7 cellular contexts compared by ENCODE assay signal in genomic region chrX:52184427-52185068, GRCh38. TPM values are rescaled to one million over a fixed set of nuclear protein-coding genes. Genes with fewer than 3 reads are reported as not detected.
DNase-seq lines count a peak whose midpoint lies in the region; ATAC-seq and TF ChIP-seq lines count a peak whose summit lies in the region.
"Not testable (repeated sequence)": the region's sequence is repeated elsewhere in the genome, so short reads cannot be mapped to it uniquely, and the experiment has no call there.

MAGED4 (plus strand) TSS chrX:52184888; CDS start chrX:52185923, 1,035 bp downstream.

- H3F3A ChIP-seq in GM23338 (replicated peaks; ENCODE audit: low read depth); neural cell (ENCODE audit: insufficient read depth, low read length, poor library complexity, severe bottlenecking): not testable (repeated sequence)

- not testable (repeated sequence) for H3K79me2 ChIP-seq in GM23338 (replicated peaks; ENCODE audit: insufficient read depth); fibroblast of lung (ENCODE audit: control insufficient read depth, insufficient read depth, low read length); neural cell (replicated peaks; ENCODE audit: insufficient read depth, low read length)

- DNase-seq in GM23338 (ENCODE audit: low spot score); SJSA1 (ENCODE audit: low read depth in 1 of 2, low spot score in 2 of 2); fibroblast of lung (ENCODE audit: low read depth in 2 of 2); kidney epithelial cell (ENCODE audit: low read depth): not testable (repeated sequence)

- H3K9me2 ChIP-seq in GM23338 (ENCODE audit: insufficient read depth); neural cell (ENCODE audit: insufficient read depth, low read length): not testable (repeated sequence)

- not testable (repeated sequence) for H2AFZ ChIP-seq in GM23338; fibroblast of lung (ENCODE audit: low read length); neural cell (ENCODE audit: low read depth, low read length)

- not testable (repeated sequence) for H3K27ac ChIP-seq in GM23338 (ENCODE audit: low read depth); SJSA1; fibroblast of lung (ENCODE audit: insufficient read depth, low read length); neural cell (ENCODE audit: low read length); skeletal muscle tissue (ENCODE audit: low read depth, low read length)

- H3K9me3 Mint-ChIP-seq in GM23338, brain: not testable (repeated sequence)

- not testable (repeated sequence) for TF ChIP-seq RAD21 in neural cell (conservative IDR thresholded peaks at IDR 0.05)

- H3K9me3 ChIP-seq in SJSA1 (replicated peaks); fibroblast of lung (ENCODE audit: control insufficient read depth, insufficient read depth, low read depth, low read length); neural cell (ENCODE audit: low read length); skeletal muscle tissue (ENCODE audit: control insufficient read depth in 3 of 3, low read length in 3 of 3): not testable (repeated sequence)

- not testable (repeated sequence) for H3K9ac ChIP-seq in fibroblast of lung (ENCODE audit: insufficient read depth, low read length); neural cell (ENCODE audit: low read length); skeletal muscle tissue (ENCODE audit: low read depth in 1 of 3, low read length in 3 of 3)

- not testable (repeated sequence) for H3K4me2 ChIP-seq in GM23338; fibroblast of lung (ENCODE audit: extremely low read depth, insufficient read depth, low read length); neural cell (ENCODE audit: low read length)

- not testable (repeated sequence) for H3K36me3 ChIP-seq in GM23338 (ENCODE audit: insufficient read depth); SJSA1; fibroblast of lung (ENCODE audit: control insufficient read depth, insufficient read depth, low read length); kidney epithelial cell (ENCODE audit: control insufficient read depth, insufficient read depth, low read length); neural cell (ENCODE audit: insufficient read depth, low read length); skeletal muscle tissue (ENCODE audit: control insufficient read depth in 3 of 3, insufficient read depth in 3 of 3, low read length in 3 of 3)

- not testable (repeated sequence) for H3K4me3 Mint-ChIP-seq in GM23338, brain

- H3K36me3 Mint-ChIP-seq in GM23338 (ENCODE audit: low read depth); brain: not testable (repeated sequence)

- not testable (repeated sequence) for H4K20me1 ChIP-seq in GM23338 (replicated peaks; ENCODE audit: insufficient read depth); fibroblast of lung (ENCODE audit: control insufficient read depth, extremely low read depth, insufficient read depth, low read length); neural cell (ENCODE audit: insufficient read depth)

- not testable (repeated sequence) for H3K27ac Mint-ChIP-seq in GM23338, brain

- H3K4me3 ChIP-seq in GM23338; SJSA1; fibroblast of lung (replicated peaks in 1 of 4; ENCODE audit: control extremely low read depth in 1 of 4, insufficient read depth in 1 of 4, low read depth in 3 of 4, low read length in 4 of 4); kidney epithelial cell (ENCODE audit: low read depth, low read length); neural cell (ENCODE audit: low read length); skeletal muscle tissue (ENCODE audit: low read length in 3 of 3): not testable (repeated sequence)

- H3K27me3 Mint-ChIP-seq in GM23338 (ENCODE audit: insufficient read depth, low read depth, poor library complexity); brain: not testable (repeated sequence)

- ATAC-seq in GM23338 = peak; percentile 85

- not testable (repeated sequence) for H3K27me3 ChIP-seq in GM23338 (ENCODE audit: insufficient read depth); SJSA1 (replicated peaks); fibroblast of lung (ENCODE audit: control insufficient read depth, insufficient read depth, low read length); kidney epithelial cell (ENCODE audit: control insufficient read depth, insufficient read depth, low read length); neural cell (ENCODE audit: insufficient read depth, low read depth, low read length); skeletal muscle tissue (ENCODE audit: control insufficient read depth in 3 of 3, insufficient read depth in 3 of 3, low read length in 3 of 3)

- TF ChIP-seq EP300 in neural cell (conservative IDR thresholded peaks at IDR 0.05; ENCODE audit: poor library complexity, severe bottlenecking) = not testable (repeated sequence)

- not testable (repeated sequence) for H3K4me1 Mint-ChIP-seq in GM23338, brain

- TF ChIP-seq CTCF in GM23338 (conservative IDR thresholded peaks at IDR 0.05; ENCODE audit: low read depth in 2 of 2); brain (conservative IDR thresholded peaks at IDR 0.05); fibroblast of lung (conservative IDR thresholded peaks at IDR 0.05 in 1 of 2, IDR thresholded peaks at IDR 0.05 in 1 of 2; ENCODE audit: low read depth in 1 of 2, low read length in 2 of 2); kidney epithelial cell (IDR thresholded peaks at IDR 0.05; ENCODE audit: insufficient read depth, low read length, poor library complexity, severe bottlenecking); neural cell (IDR thresholded peaks at IDR 0.05; ENCODE audit: poor library complexity, severe bottlenecking): not testable (repeated sequence)

- not testable (repeated sequence) for H3K4me1 ChIP-seq in GM23338 (ENCODE audit: insufficient read depth); SJSA1 (replicated peaks); fibroblast of lung (ENCODE audit: control insufficient read depth, extremely low read depth, insufficient read depth, low read length); skeletal muscle tissue (ENCODE audit: control insufficient read depth in 3 of 3, insufficient read depth in 3 of 3, low read length in 3 of 3)

RNA-seq across cellular contexts. Expression of gene MAGED4, which starts in this region (rescaled TPM):
- total RNA-seq in GM23338 (2014; rRNA removed; shearing (Covaris generic)) = 22.2 and 57.3 TPM in 2 replicates
- 23.4 and 27.2 TPM in 2 replicates for polyA plus RNA-seq in GM23338 (2016; fragmentation: Nextera tagmentation; extraction: Ambion mirVana)
- 10.2 and 35.2 TPM in 2 replicates for total RNA-seq in SJSA1 (2014; rRNA removed; shearing (Covaris generic))
- 107 TPM for polyA plus RNA-seq in brain (ENCODE audit: insufficient read depth, low read depth, low replicate concordance)
- total RNA-seq in fibroblast of lung = 26.9 and 31.1 TPM in 2 replicates
- 22.2 and 33.4 TPM in 2 replicates for polyA plus RNA-seq in fibroblast of lung
- 9.0 and 18.1 TPM in 2 replicates for polyA plus RNA-seq in fibroblast of lung (2012)
- polyA minus RNA-seq in fibroblast of lung (ENCODE audit: low replicate concordance) = 12.6 and 14.2 TPM in 2 replicates
- total RNA-seq in kidney epithelial cell = 20.7 and 32.5 TPM in 2 replicates
- 320 and 389 TPM in 2 replicates for polyA plus RNA-seq in neural cell
- 283 and 295 TPM in 2 replicates for polyA minus RNA-seq in neural cell
- 15.1 TPM for total RNA-seq in skeletal muscle tissue
